17 cellular contexts compared by ENCODE assay signal in genomic region chr7:154783281-154783909, GRCh38.
DNase-seq lines count a peak whose midpoint lies in the region; ATAC-seq, FAIRE-seq and TF ChIP-seq lines count a peak whose summit lies in the region.
"Had no signal": no experiment of that assay in that cellular context is flagged by ENCODE, and none has a peak within 500 bp of the region (broad histone marks: within the 10 kb centered on the region; RNA-seq: fewer than 3 reads in every experiment).

No MANE protein-coding gene starts in this region.

- H3K9ac ChIP-seq in H1 (replicated peaks in 1 of 4; ENCODE audit: extremely low read depth in 1 of 4, low read depth in 3 of 4, low read length in 3 of 4), result no peak overlapping the region
- H3K9ac ChIP-seq in neuronal stem cell (ENCODE audit: low read depth, low read length, poor library complexity), result no peak overlapping the region

- H2BK12ac ChIP-seq in H1 (ENCODE audit: low read depth, low read length), result no peak overlapping the region
- H2BK12ac ChIP-seq in neuronal stem cell (ENCODE audit: low read length), result no peak overlapping the region

- H2AFZ ChIP-seq in H1 (ENCODE audit: low read length) (no peak overlapping the region), neuronal stem cell (ENCODE audit: low read length) (no peak overlapping the region)

- no peak overlapping the region for H2BK5ac ChIP-seq in H1 (ENCODE audit: low read depth, low read length)
- H2BK5ac ChIP-seq in neuronal stem cell (ENCODE audit: low read length), result no peak overlapping the region

- H3K4me3 ChIP-seq in H1 (ENCODE audit: extremely low read depth in 1 of 4, insufficient read depth in 2 of 4, low read depth in 3 of 4, low read length in 4 of 4), result no peak overlapping the region
- H3K4me3 ChIP-seq in neuronal stem cell (ENCODE audit: low read length in 2 of 2), result peak overlapping the region in 1 of 2 donors; percentile 36
- H3K4me3 ChIP-seq: GM12878 had no signal

- CTCF ChIA-PET in H1 (lab: Charles Lee; ENCODE audit: partially characterized antibody), result interaction anchor here (1.1 to 4.0 kb wide), 3 partner anchors 11 to 85 kb away, joined by 4 to 31 read pairs (median 4); no protein-coding TSS in a partner anchor

- H3K23ac ChIP-seq in H1 (ENCODE audit: insufficient read length) (no peak overlapping the region), neuronal stem cell (ENCODE audit: low read depth, low read length, poor library complexity) (no peak overlapping the region)

- TF ChIP-seq RAD21 in H1 (IDR thresholded peaks at IDR 0.05 in 1 of 2, conservative IDR thresholded peaks at IDR 0.05 in 1 of 2; ENCODE audit: low read depth in 2 of 2, low read length in 2 of 2), result no peak

- H3K56ac ChIP-seq in H1 (replicated peaks; ENCODE audit: insufficient read length, low read depth, low read length), result no peak overlapping the region

- no peak overlapping the region for H3K4me2 ChIP-seq in H1 (ENCODE audit: insufficient read depth in 1 of 2, low read depth in 2 of 2, low read length in 2 of 2)
- H3K4me2 ChIP-seq in neuronal stem cell (ENCODE audit: insufficient read depth, low read length, poor library complexity, severe bottlenecking), result no peak overlapping the region

- H3K18ac ChIP-seq in H1 (ENCODE audit: extremely low read depth, low read length), result no peak overlapping the region
- H3K18ac ChIP-seq in neuronal stem cell (ENCODE audit: low read length), result peak overlapping the region; percentile 33

- H4K91ac ChIP-seq in H1 (replicated peaks; ENCODE audit: insufficient read length, low read length) (no peak overlapping the region), neuronal stem cell (ENCODE audit: low read depth, low read length, poor library complexity) (no peak overlapping the region)

- no peak overlapping the region for H2BK20ac ChIP-seq in H1 (ENCODE audit: low read length)

- H3K9me3 ChIP-seq in H1 (ENCODE audit: insufficient read depth in 2 of 2, low read depth in 1 of 2, low read length in 1 of 2) (0 out of 4 replicates have a peak, but pooled peaks cover 0 to 2% of the 10 kb centered on the region in 2 experiments), neuronal stem cell (replicated peaks in 1 of 2; ENCODE audit: control insufficient read depth in 2 of 2, insufficient read depth in 1 of 2, low read depth in 1 of 2, low read length in 2 of 2) (peaks cover 0 to 4% of the 10 kb centered on the region in 2 donors)

- no peak overlapping the region for H3K14ac ChIP-seq in H1 (ENCODE audit: insufficient read length)
- no peak overlapping the region for H3K14ac ChIP-seq in neuronal stem cell (ENCODE audit: low read length)

- H4K5ac ChIP-seq in H1 (ENCODE audit: insufficient read length, low read depth, low read length), result no peak overlapping the region

- H3K27me3 ChIP-seq in H1 (replicated peaks in 1 of 4; ENCODE audit: control insufficient read depth in 3 of 4, extremely low read depth in 1 of 4, insufficient read depth in 3 of 4, low read length in 3 of 4), result no peaks in the 10 kb centered on the region
- peaks cover 0 to under 1% (median 0%) of the 10 kb centered on the region in 3 experiments for H3K27me3 ChIP-seq in neuronal stem cell (ENCODE audit: control insufficient read depth in 3 of 3, insufficient read depth in 3 of 3, low read depth in 1 of 3, low read length in 3 of 3)

- 80% methylated on average over 18 of the region's 18 CpGs; no CpG with 5 or more reads in 1 of the 2 experiments for WGBS in H1 (ENCODE audit: extremely low coverage in 1 of 2, insufficient coverage in 1 of 2, insufficient read length in 1 of 2, insufficient replicate concordance in 2 of 2, low coverage in 1 of 2, low lambda C conversion rate in 2 of 2, missing lambda C conversion rate in 1 of 2), 2 experiments
- WGBS in neuronal stem cell (ENCODE audit: extremely low coverage in 2 of 2, insufficient read length in 2 of 2, insufficient replicate concordance in 1 of 2), 2 donors, result no CpG with 5 or more reads among the region's 18 CpGs

- H3K4me1 ChIP-seq in H1 (replicated peaks in 1 of 4; ENCODE audit: control insufficient read depth in 3 of 4, insufficient read depth in 4 of 4, low read length in 3 of 4), result peaks cover 0 to 3% (median 0%) of the 10 kb centered on the region in 4 experiments; a peak in 1 of 7 replicates
- H3K4me1 ChIP-seq in neuronal stem cell (ENCODE audit: control insufficient read depth in 2 of 2, insufficient read depth in 1 of 2, low read depth in 1 of 2, low read length in 2 of 2), result no peaks in the 10 kb centered on the region

- H2BK120ac ChIP-seq in H1 (replicated peaks; ENCODE audit: low read depth, low read length) (no peak overlapping the region), neuronal stem cell (ENCODE audit: low read depth, low read length) (no peak overlapping the region)

- H3K27ac ChIP-seq in H1 (ENCODE audit: low read depth, low read length) (no peak overlapping the region), neuronal stem cell (replicated peaks; ENCODE audit: low read length) (no peak overlapping the region), temporal lobe (ENCODE audit: low read depth, low read length) (peak overlapping the region; percentile 71)
- H3K27ac ChIP-seq: 22Rv1 had no signal

- H4K8ac ChIP-seq in H1 (ENCODE audit: extremely low read depth, insufficient read depth, low read length), result peak overlapping the region; percentile 57; the same call in 1 of the 2 replicates
- H4K8ac ChIP-seq in neuronal stem cell (ENCODE audit: low read depth, low read length), result no peak overlapping the region

- peaks cover 14% of the 10 kb centered on the region; the same call in 1 of the 2 replicates for H3K23me2 ChIP-seq in H1 (ENCODE audit: low read depth, low read length)

- TF ChIP-seq EP300 in H1 (IDR thresholded peaks at IDR 0.05; ENCODE audit: borderline replicate concordance in 1 of 2, low read depth in 2 of 2, low read length in 2 of 2), result no peak

- POLR2A ChIA-PET in H1 (lab: Charles Lee; ENCODE audit: partially characterized antibody), result no interaction called here

- H2AK5ac ChIP-seq in H1 (ENCODE audit: low read depth, low read length) (no peak overlapping the region), neuronal stem cell (ENCODE audit: low read depth, low read length) (no peak overlapping the region)

- FAIRE-seq in RCC 7860 (lab: Jason Lieb, UNC) (no peak), H1 (lab: Jason Lieb, UNC) (no peak)
- FAIRE-seq: GM12878, GM18507, HepG2, HTR-8/SVneo had no signal

- TF ChIP-seq POLR2A in H1 (IDR thresholded peaks at IDR 0.05; ENCODE audit: control extremely low read depth in 1 of 2, low read depth in 2 of 2, low read length in 2 of 2), result no peak

- H4K20me1 ChIP-seq in H1 (replicated peaks in 1 of 2; ENCODE audit: control insufficient read depth in 1 of 2, insufficient read depth in 2 of 2, low read length in 2 of 2), result no peaks in the 10 kb centered on the region

- no peaks in the 10 kb centered on the region for H3K79me2 ChIP-seq in H1 (ENCODE audit: control insufficient read depth in 1 of 2, insufficient read depth in 2 of 2, low read length in 2 of 2)

- H3K4ac ChIP-seq in H1 (replicated peaks; ENCODE audit: insufficient read length, low read depth, low read length), result no peak overlapping the region
- no peak overlapping the region for H3K4ac ChIP-seq in neuronal stem cell (ENCODE audit: low read length)

- TF ChIP-seq CTCF in H1 (IDR thresholded peaks at IDR 0.05; ENCODE audit: control extremely low read depth in 1 of 3, insufficient read depth in 1 of 3, low read depth in 1 of 3, low read length in 3 of 3), result no peak

- no peak for ATAC-seq in GM21717 (IDR thresholded peaks at IDR 0.05; ENCODE audit: unreplicated experiment)
- ATAC-seq: GM12878, HepG2 had no signal

- peak; percentile 29 for DNase-seq in RCC 7860 (ENCODE audit: low spot score)
- DNase-seq in H1 (ENCODE audit: low read depth in 1 of 2, low spot score in 2 of 2), result no peak
- DNase-seq in neuronal stem cell (ENCODE audit: low spot score), result no peak
- no peak for DNase-seq in NCI-H446 treated with DMSO at 0.1 percent for 48 hours (lab: John Stamatoyannopoulos, UW)
- DNase-seq in stimulated activated CD4-positive, alpha-beta T cell treated with anti-CD3 and anti-CD28 coated beads, Interleukin-4, amount 100 ng/mL, for 4 hours, result no peak
- DNase-seq: CD8-positive, alpha-beta memory T cell; DMS 273 treated with DMSO at 0.1 percent for 48 hours; DMS79; HCEC 1CT; HFFc6 had no signal

- H2BK15ac ChIP-seq in H1 (ENCODE audit: low read length) (no peak overlapping the region), neuronal stem cell (ENCODE audit: low read length) (no peak overlapping the region)

- no peaks in the 10 kb centered on the region for H3K79me1 ChIP-seq in H1 (ENCODE audit: low read depth, low read length)
- H3K79me1 ChIP-seq in neuronal stem cell (ENCODE audit: low read depth, low read length), result no peaks in the 10 kb centered on the region

- H3K36me3 ChIP-seq in H1 (ENCODE audit: control insufficient read depth in 2 of 4, insufficient read depth in 4 of 4, low read length in 3 of 4), result no peaks in the 10 kb centered on the region
- H3K36me3 ChIP-seq in neuronal stem cell (replicated peaks in 1 of 2; ENCODE audit: control insufficient read depth in 2 of 2, insufficient read depth in 2 of 2, low read length in 2 of 2), result no peaks in the 10 kb centered on the region

TF ChIP-seq in H1, 55 proteins besides CTCF, POLR2A, EP300 and RAD21:
- TF ChIP-seq ASH2L (IDR thresholded peaks at IDR 0.05; ENCODE audit: low read length) (no peak), CREB1 (IDR thresholded peaks at IDR 0.05) (no peak), SP1 (IDR thresholded peaks at IDR 0.05; ENCODE audit: low read depth, low read length) (no peak), KDM1A (IDR thresholded peaks at IDR 0.05; ENCODE audit: borderline replicate concordance, low read length) (no peak), NANOG (IDR thresholded peaks at IDR 0.05; ENCODE audit: insufficient read depth, low read depth, low read length, poor library complexity, severe bottlenecking) (no peak), CEBPB (IDR thresholded peaks at IDR 0.05; ENCODE audit: low read depth, low read length) (no peak), YY1 (IDR thresholded peaks at IDR 0.05; ENCODE audit: low read depth, low read length) (no peak), HDAC6 (IDR thresholded peaks at IDR 0.05; ENCODE audit: low read depth, low read length) (no peak), CTBP2 (IDR thresholded peaks at IDR 0.05; ENCODE audit: borderline replicate concordance, insufficient read depth, insufficient read length, low read length) (no peak), RNF2 (IDR thresholded peaks at IDR 0.05; ENCODE audit: borderline replicate concordance, low read depth, low read length, missing control alignments, poor library complexity, severe bottlenecking) (no peak)
